ENCODE assay signal across 29 cellular contexts in genomic region chr4:101099001-101099400, GRCh38.
"Had no signal": no experiment of that assay in that cellular context is flagged by ENCODE, and none has a peak within 500 bp of the region (broad histone marks: within the 10 kb centered on the region; RNA-seq: fewer than 3 reads in every experiment).

No MANE protein-coding gene starts in this region.

- H3K79me2 ChIP-seq: parathyroid adenoma had no signal

- H2AFZ ChIP-seq: neural progenitor cell, parathyroid adenoma had no signal

- H3K4me3 ChIP-seq: neural progenitor cell, ovary, psoas muscle, skin epidermis, smooth muscle cell, spleen, thoracic aorta, thyroid gland, tibial nerve, upper lobe of left lung, vagina had no signal

- DNase-seq: naive thymus-derived CD4-positive, alpha-beta T cell; natural killer cell; occipital lobe; ovary; posterior cingulate gyrus; psoas muscle; right cardiac atrium; spleen; stimulated activated CD4-positive, alpha-beta T cell treated with anti-CD3 and anti-CD28 coated beads, Interleukin-12 subunit alpha, Interleukin-12 subunit beta, amount 100 ng/mL, for 4 hours; stimulated activated CD4-positive, alpha-beta T cell treated with anti-CD3 and anti-CD28 coated beads, Interleukin-1b, Interleukin-23, amount 100 ng/mL, for 48 hours; stimulated activated CD4-positive, alpha-beta T cell treated with anti-CD3 and anti-CD28 coated beads, Interleukin-4, amount 100 ng/mL, for 1 hour; stimulated activated CD4-positive, alpha-beta T cell treated with anti-CD3 and anti-CD28 coated beads, Interleukin-4, amount 100 ng/mL, for 4 hours; stimulated activated CD8-positive, alpha-beta memory T cell treated with anti-CD3 and anti-CD28 coated beads, Interleukin-4, amount 100 ng/mL, for 48 hours; stimulated activated naive CD4-positive, alpha-beta T cell; stimulated activated naive CD8-positive, alpha-beta T cell treated with anti-CD3 and anti-CD28 coated beads, Interleukin-15, amount 100 ng/mL, for 72 hours; stimulated activated naive CD8-positive, alpha-beta T cell treated with anti-CD3 and anti-CD28 coated beads, Interleukin-15, Interleukin-2, amounts not matched to agents 100 U/mL and 50 U/mL, for 24 hours; thyroid gland; trophoblast cell; upper lobe of left lung had no signal

- H3K27ac ChIP-seq: neural progenitor cell, ovary, parathyroid adenoma, psoas muscle, skin epidermis, spleen, thoracic aorta, thyroid gland, tibial nerve, upper lobe of left lung, vagina had no signal

- ATAC-seq: naive thymus-derived CD4-positive, alpha-beta T cell; natural killer cell; psoas muscle; right cardiac atrium; sciatic nerve; stimulated activated memory B cell treated with anti-CD40 and anti-IgM and Interleukin-4, amounts not matched to agents 10 μg/mL and 1 μg/mL and 100 μg/mL, for 72 hours; stimulated activated naive CD8-positive, alpha-beta T cell treated with anti-CD3 and anti-CD28 coated beads, Interleukin-15, amount 100 ng/mL, for 72 hours; stimulated activated naive CD8-positive, alpha-beta T cell treated with anti-CD3 and anti-CD28 coated beads, Interleukin-15, Interleukin-2, amounts not matched to agents 100 U/mL and 50 U/mL, for 24 hours had no signal

- H3K27me3 ChIP-seq: neural progenitor cell, ovary, spleen, thyroid gland, tibial nerve, upper lobe of left lung, vagina had no signal

- H3K9me3 ChIP-seq: ovary, psoas muscle, spleen, thoracic aorta, thyroid gland, tibial nerve, upper lobe of left lung, vagina had no signal

- FAIRE-seq: urothelium cell line had no signal

- H3K9ac ChIP-seq: neural progenitor cell, parathyroid adenoma had no signal

- H3K4me2 ChIP-seq: neural progenitor cell, smooth muscle cell had no signal

- H3K36me3 ChIP-seq: neural progenitor cell, ovary, thoracic aorta, thyroid gland, tibial nerve, vagina had no signal
